Comparison of ENCODE assay signal across 12 cellular contexts in the genomic region with DNA sequence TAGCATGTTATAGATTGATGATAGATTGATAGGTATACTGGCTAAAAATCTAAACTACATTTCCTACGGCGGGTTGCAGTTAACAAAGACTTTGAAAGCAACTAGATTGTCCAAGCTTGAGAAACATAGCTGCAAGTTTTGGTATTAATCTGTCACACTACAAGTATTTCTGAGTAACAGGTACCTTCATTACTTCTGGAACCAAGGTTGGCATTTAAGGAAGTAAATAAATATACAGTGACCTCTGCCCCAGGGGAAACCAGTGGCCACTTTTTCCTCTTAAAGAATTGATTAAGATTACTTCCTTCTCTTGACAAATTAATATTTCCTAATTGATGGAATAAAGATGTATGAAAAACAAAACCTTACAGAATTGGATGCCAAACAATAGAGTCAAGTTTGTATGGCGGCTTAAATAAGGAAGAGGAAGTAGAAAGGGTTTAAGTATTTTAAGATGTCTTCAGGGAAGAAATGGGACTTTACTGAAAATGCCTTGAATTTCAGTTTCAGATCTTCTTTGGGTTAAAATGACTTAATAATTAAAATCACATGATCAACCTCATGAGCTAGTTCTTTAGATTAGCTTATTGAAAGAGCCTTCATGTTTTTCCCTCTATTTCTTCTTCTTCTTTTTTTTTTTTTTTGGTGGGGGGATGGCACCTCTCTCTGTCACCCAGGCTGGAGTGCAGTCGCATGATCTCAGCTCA.
DNase-seq lines count a peak whose midpoint lies in the region; ATAC-seq lines count a peak whose summit lies in the region.
"Had no signal": no experiment of that assay in that cellular context is flagged by ENCODE, and none has a peak within 500 bp of the region (broad histone marks: within the 10 kb centered on the region; RNA-seq: fewer than 3 reads in every experiment).

No MANE protein-coding gene starts in this region.

- peaks cover 0 to 2% of the 10 kb centered on the region in 2 donors for H3K9me3 Mint-ChIP-seq in stimulated activated naive B cell treated with anti-CD40 and anti-IgM and Interleukin-4, amounts not matched to agents 10 μg/mL and 1 μg/mL and 100 μg/mL, for 72 hours

- no peaks in the 10 kb centered on the region for H3K36me3 Mint-ChIP-seq in stimulated activated naive B cell treated with anti-CD40 and anti-IgM and Interleukin-4, amounts not matched to agents 10 μg/mL and 1 μg/mL and 100 μg/mL, for 72 hours
- H3K36me3 Mint-ChIP-seq: CD4-positive, alpha-beta memory T cell had no signal

- peak overlapping the region in 1 of 2 donors; percentile 62 for H3K4me3 Mint-ChIP-seq in stimulated activated naive B cell treated with anti-CD40 and anti-IgM and Interleukin-4, amounts not matched to agents 10 μg/mL and 1 μg/mL and 100 μg/mL, for 72 hours
- H3K4me3 Mint-ChIP-seq: CD4-positive, alpha-beta memory T cell had no signal

- peak overlapping the region; percentile 77 for H3K27ac Mint-ChIP-seq in stimulated activated naive B cell treated with anti-CD40 and anti-IgM and Interleukin-4, amounts not matched to agents 10 μg/mL and 1 μg/mL and 100 μg/mL, for 72 hours
- H3K27ac Mint-ChIP-seq: CD4-positive, alpha-beta memory T cell had no signal

- peak; percentile 69 for DNase-seq in CD1c-positive myeloid dendritic cell (ENCODE audit: extremely low spot score)
- peak; percentile 60 for DNase-seq in NOMO-1 treated with DMSO at 0.1 percent for 48 hours (lab: John Stamatoyannopoulos, UW; ENCODE audit: unreplicated experiment)
- DNase-seq in RPMI8226 = peak; percentile 15
- DNase-seq in stimulated activated naive B cell treated with anti-CD40 and anti-IgM and Interleukin-4, amounts not matched to agents 10 μg/mL and 1 μg/mL and 100 μg/mL, for 72 hours = no peak
- no peak for DNase-seq in activated gamma-delta T cell (lab: John Stamatoyannopoulos, UW)
- no peak for DNase-seq in stimulated activated CD4-positive, alpha-beta T cell treated with anti-CD3 and anti-CD28 coated beads, Interleukin-2, amount 100 ng/mL, for 48 hours
- DNase-seq: ACHN; C1 segment of cervical spinal cord; CD4-positive, alpha-beta memory T cell; DMS79 treated with DMSO at 0.1 percent for 48 hours; EL had no signal

- peaks cover 4 to 19% of the 10 kb centered on the region in 2 donors for H3K27me3 Mint-ChIP-seq in stimulated activated naive B cell treated with anti-CD40 and anti-IgM and Interleukin-4, amounts not matched to agents 10 μg/mL and 1 μg/mL and 100 μg/mL, for 72 hours
- H3K27me3 Mint-ChIP-seq: CD4-positive, alpha-beta memory T cell had no signal

- H3K4me1 Mint-ChIP-seq in stimulated activated naive B cell treated with anti-CD40 and anti-IgM and Interleukin-4, amounts not matched to agents 10 μg/mL and 1 μg/mL and 100 μg/mL, for 72 hours = peaks cover 9 to 29% of the 10 kb centered on the region in 2 donors
- H3K4me1 Mint-ChIP-seq: CD4-positive, alpha-beta memory T cell had no signal

- ATAC-seq in stimulated activated naive B cell treated with anti-CD40 and anti-IgM and Interleukin-4, amounts not matched to agents 10 μg/mL and 1 μg/mL and 100 μg/mL, for 72 hours (replicated peaks) = peak; percentile 65 to 67
- no peak for ATAC-seq in HG03342 (IDR thresholded peaks at IDR 0.05; ENCODE audit: unreplicated experiment)

Comparison
In these comparisons a context has a peak if more than half of its experiments do, and no peak if none do; other contexts are left out.
1. DNase-seq: peak in CD1c-positive myeloid dendritic cell (single experiment), NOMO-1 treated with DMSO at 0.1 percent for 48 hours (single experiment) and RPMI8226 (single experiment); none in stimulated activated naive B cell treated with anti-CD40 and anti-IgM and Interleukin-4, amounts not matched to agents 10 μg/mL and 1 μg/mL and 100 μg/mL, for 72 hours (single experiment), activated gamma-delta T cell (single experiment) and stimulated activated CD4-positive, alpha-beta T cell treated with anti-CD3 and anti-CD28 coated beads, Interleukin-2, amount 100 ng/mL, for 48 hours (0 of 2).